In genomic region chr14:74401504-74402241, GRCh38 we compare ENCODE assay signal across 1 cellular context.
A peak's percentile ranks its signal among the peaks of the same experiment; 100 is the strongest.
TF ChIP-seq lines count a peak whose summit lies in the region.

No MANE protein-coding gene starts in this region.

TF ChIP-seq in H1, 55 proteins besides CTCF, POLR2A, EP300 and RAD21:
- TF ChIP-seq TAF1 (IDR thresholded peaks at IDR 0.05; ENCODE audit: low read depth, low read length) (no peak), SRF (IDR thresholded peaks at IDR 0.05; ENCODE audit: low read depth, low read length) (no peak), SIX5 (IDR thresholded peaks at IDR 0.05; ENCODE audit: low read depth, low read length) (no peak), SP1 (IDR thresholded peaks at IDR 0.05; ENCODE audit: low read depth, low read length) (no peak), MAFK (IDR thresholded peaks at IDR 0.05; ENCODE audit: low read depth, low read length) (no peak), CHD1 (IDR thresholded peaks at IDR 0.05; ENCODE audit: low read depth, low read length) (no peak), HDAC6 (IDR thresholded peaks at IDR 0.05; ENCODE audit: low read depth, low read length) (no peak), GABPA (IDR thresholded peaks at IDR 0.05; ENCODE audit: borderline replicate concordance, insufficient read depth, low read length) (no peak), SIN3A (conservative IDR thresholded peaks at IDR 0.05 in 1 of 2, IDR thresholded peaks at IDR 0.05 in 1 of 2; ENCODE audit: low read depth in 1 of 2, low read length in 2 of 2) (peak; percentile 52 to 65; a peak in 1 of 4 replicates)
TF ChIP-seq in H1: peak in this region for 1.
